ENCODE assay signal across 25 cellular contexts in the genomic region with DNA sequence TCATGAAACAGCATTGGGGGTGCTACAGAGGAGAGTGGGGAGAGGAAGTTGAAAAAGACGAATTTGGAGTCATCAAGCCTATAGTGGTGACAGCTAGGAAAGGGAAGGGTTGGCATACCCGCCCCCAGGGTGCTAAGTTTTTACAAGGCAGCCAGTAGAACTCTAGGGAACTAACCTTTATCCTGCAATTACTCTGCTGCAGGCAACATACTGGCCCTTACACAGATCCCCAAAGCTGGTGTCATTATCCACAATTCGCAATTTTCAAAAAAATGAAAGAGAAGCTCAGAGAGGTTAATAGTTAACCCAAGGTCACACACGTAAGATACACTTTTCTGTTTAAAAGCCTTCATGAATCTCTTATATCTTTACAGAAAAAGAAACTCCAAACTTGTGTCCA.
"Had no signal": no experiment of that assay in that cellular context is flagged by ENCODE, and none has a peak within 500 bp of the region (broad histone marks: within the 10 kb centered on the region; RNA-seq: fewer than 3 reads in every experiment).

No MANE protein-coding gene starts in this region.

- H3K27me3 ChIP-seq: pancreas, sigmoid colon, uterus had no signal

- H3K27ac ChIP-seq: left ventricle myocardium inferior, pancreas, prostate gland, sigmoid colon, suprapubic skin, thoracic aorta, tibial artery, uterus had no signal

- DNase-seq: head of caudate nucleus; hippocampal formation; kidney glomerular epithelial cell; left cardiac atrium; left ventricle myocardium inferior; mesendoderm; naive thymus-derived CD8-positive, alpha-beta T cell; nucleus accumbens; pancreas; posterior cingulate gyrus; retina; right cardiac atrium; sigmoid colon; small intestine; stimulated activated CD4-positive, alpha-beta T cell treated with anti-CD3 and anti-CD28 coated beads, Interleukin-1b, Interleukin-23, amount 100 ng/mL, for 48 hours; stimulated activated CD4-positive, alpha-beta T cell treated with anti-CD3 and anti-CD28 coated beads, Interleukin-2, amount 100 ng/mL, for 48 hours; stimulated activated naive CD4-positive, alpha-beta T cell; tibial artery; trophoblast cell; uterus had no signal

- H3K4me3 ChIP-seq: left ventricle myocardium inferior, lung, pancreas, prostate gland, sigmoid colon, suprapubic skin, thoracic aorta, tibial artery, uterus had no signal

- H3K9me3 ChIP-seq: left ventricle myocardium inferior, pancreas, prostate gland, sigmoid colon, suprapubic skin, thoracic aorta, tibial artery, uterus had no signal

- H3K36me3 ChIP-seq: left ventricle myocardium inferior, pancreas, prostate gland, sigmoid colon, suprapubic skin, thoracic aorta, tibial artery, uterus had no signal

- H3K4me1 ChIP-seq: left ventricle myocardium inferior, pancreas, prostate gland, sigmoid colon, suprapubic skin, tibial artery, uterus had no signal

- ATAC-seq: left cardiac atrium; naive thymus-derived CD8-positive, alpha-beta T cell; right cardiac atrium; stimulated activated effector memory CD8-positive, alpha-beta T cell treated with anti-CD3 and anti-CD28 coated beads, Interleukin-12 subunit alpha, Interleukin-12 subunit beta, amount 100 ng/mL, for 72 hours had no signal
